ENCODE assay signal across 30 cellular contexts in genomic region chr1:226076378-226076777, GRCh38.
"Had no signal": no experiment of that assay in that cellular context is flagged by ENCODE, and none has a peak within 500 bp of the region (broad histone marks: within the 10 kb centered on the region; RNA-seq: fewer than 3 reads in every experiment).

No MANE protein-coding gene starts in this region.

- H3K4me1 ChIP-seq: adrenal gland, body of pancreas, parathyroid adenoma, psoas muscle had no signal

- H3K9me3 Mint-ChIP-seq: activated CD8-positive, alpha-beta T cell treated with anti-CD3 and anti-CD28 coated beads for 36 hours; activated naive CD8-positive, alpha-beta T cell treated with anti-CD3 and anti-CD28 coated beads for 36 hours; mesothelial cell of epicardium; naive thymus-derived CD4-positive, alpha-beta T cell; neural crest cell; T-helper 1 cell treated with Interleukin-12 subunit alpha and Interleukin-12 subunit beta and Interleukin-4 antibody, amounts not matched to agents 30 μg/mL and 1 μg/mL, for 36 hours had no signal

- H3K9me3 ChIP-seq: adrenal gland, body of pancreas, psoas muscle, thoracic aorta had no signal

- H3K4me3 ChIP-seq: adrenal gland, body of pancreas, coronary artery, dorsolateral prefrontal cortex, psoas muscle, thoracic aorta had no signal

- FAIRE-seq: keratinocyte, urothelium cell line had no signal

- H3K27me3 ChIP-seq: adrenal gland, body of pancreas, dorsolateral prefrontal cortex had no signal

- ATAC-seq: activated CD8-positive, alpha-beta T cell treated with anti-CD3 and anti-CD28 coated beads for 36 hours; body of pancreas; left cardiac atrium; naive thymus-derived CD4-positive, alpha-beta T cell; psoas muscle had no signal

- H3K79me2 ChIP-seq: parathyroid adenoma had no signal

- H3K27ac Mint-ChIP-seq: activated CD8-positive, alpha-beta T cell treated with anti-CD3 and anti-CD28 coated beads for 36 hours; activated naive CD8-positive, alpha-beta T cell treated with anti-CD3 and anti-CD28 coated beads for 36 hours; mesothelial cell of epicardium; T-helper 1 cell treated with Interleukin-12 subunit alpha and Interleukin-12 subunit beta and Interleukin-4 antibody, amounts not matched to agents 30 μg/mL and 1 μg/mL, for 36 hours had no signal

- H3K27ac ChIP-seq: adrenal gland, body of pancreas, coronary artery, dorsolateral prefrontal cortex, parathyroid adenoma, psoas muscle, thoracic aorta had no signal

- H3K27me3 Mint-ChIP-seq: activated CD8-positive, alpha-beta T cell treated with anti-CD3 and anti-CD28 coated beads for 36 hours had no signal

- DNase-seq: activated CD4-positive, alpha-beta T cell treated with anti-CD3 and anti-CD28 coated beads, Interleukin-2, amount 50 U/mL, for 1 hour; activated CD8-positive, alpha-beta T cell treated with anti-CD3 and anti-CD28 coated beads for 36 hours; activated naive CD4-positive, alpha-beta T cell; activated naive CD8-positive, alpha-beta T cell treated with anti-CD3 and anti-CD28 coated beads for 36 hours; activated T-cell treated with anti-CD3 and anti-CD28 coated beads, Interleukin-2, amount 50 U/mL, for 48 hours; aorta; body of pancreas; dorsolateral prefrontal cortex; effector memory CD4-positive, alpha-beta T cell; erythroblast; head of caudate nucleus; hippocampal formation; left cardiac atrium; naive thymus-derived CD4-positive, alpha-beta T cell; occipital lobe; psoas muscle; stimulated activated CD4-positive, alpha-beta T cell treated with anti-CD3 and anti-CD28 coated beads, Interleukin-15, amount 100 ng/mL, for 24 hours; stimulated activated CD4-positive, alpha-beta T cell treated with anti-CD3 and anti-CD28 coated beads, Interleukin-2, amount 100 ng/mL, for 24 hours; stimulated activated naive CD4-positive, alpha-beta T cell treated with Interleukin-2 at 50 U/mL for 16 hours; T-helper 9 cell; trophoblast cell had no signal

- H3K9ac ChIP-seq: parathyroid adenoma had no signal

- H2AFZ ChIP-seq: parathyroid adenoma had no signal

- H3K4me1 Mint-ChIP-seq: mesothelial cell of epicardium, neural crest cell had no signal

- H3K4me3 Mint-ChIP-seq: activated CD8-positive, alpha-beta T cell treated with anti-CD3 and anti-CD28 coated beads for 36 hours; activated naive CD8-positive, alpha-beta T cell treated with anti-CD3 and anti-CD28 coated beads for 36 hours; mesothelial cell of epicardium; naive thymus-derived CD4-positive, alpha-beta T cell; T-helper 1 cell treated with Interleukin-12 subunit alpha and Interleukin-12 subunit beta and Interleukin-4 antibody, amounts not matched to agents 30 μg/mL and 1 μg/mL, for 36 hours had no signal
